8 cellular contexts compared by ENCODE assay signal in genomic region chr1:111593403-111594127, GRCh38. TPM values are rescaled to one million over a fixed set of nuclear protein-coding genes. Genes with fewer than 3 reads are reported as not detected.
DNase-seq lines count a peak whose midpoint lies in the region; ATAC-seq and TF ChIP-seq lines count a peak whose summit lies in the region.

No MANE protein-coding gene starts in this region.

- H3K9me3 Mint-ChIP-seq in activated CD4-positive, alpha-beta T cell treated with anti-CD3 and anti-CD28 coated beads, Interleukin-2, amount 10 ng/mL, durations not matched to agents 7 days and 5 days: peaks cover 3% of the 10 kb centered on the region
- H3K9me3 Mint-ChIP-seq in activated CD4-positive, alpha-beta memory T cell treated with anti-CD3 and anti-CD28 coated beads, Interleukin-2, amount 10 ng/mL, durations not matched to agents 7 days and 5 days: no peaks in the 10 kb centered on the region

- peaks cover 12% of the 10 kb centered on the region for H3K36me3 Mint-ChIP-seq in activated CD4-positive, alpha-beta T cell treated with anti-CD3 and anti-CD28 coated beads, Interleukin-2, amount 10 ng/mL, durations not matched to agents 7 days and 5 days (ENCODE audit: low read depth)
- peaks cover 2% of the 10 kb centered on the region for H3K36me3 Mint-ChIP-seq in activated CD4-positive, alpha-beta memory T cell treated with anti-CD3 and anti-CD28 coated beads, Interleukin-2, amount 10 ng/mL, durations not matched to agents 7 days and 5 days (ENCODE audit: low read depth)

- peak overlapping the region; percentile 49 for H3K4me3 Mint-ChIP-seq in activated CD4-positive, alpha-beta T cell treated with anti-CD3 and anti-CD28 coated beads, Interleukin-2, amount 10 ng/mL, durations not matched to agents 7 days and 5 days
- peak overlapping the region; percentile 57 for H3K4me3 Mint-ChIP-seq in activated CD4-positive, alpha-beta memory T cell treated with anti-CD3 and anti-CD28 coated beads, Interleukin-2, amount 10 ng/mL, durations not matched to agents 7 days and 5 days

- peak overlapping the region in 1 of 4 donors; percentile 18 for H3K4me3 ChIP-seq in tibial nerve

- peaks cover 5 to 46% (median 30%) of the 10 kb centered on the region in 4 donors for H3K4me1 ChIP-seq in tibial nerve

- 41 to 43% methylated on average over 3 of the region's 3 CpGs for WGBS in tibial nerve, 2 donors

- no peaks in the 10 kb centered on the region for H3K9me3 ChIP-seq in tibial nerve

- no peaks in the 10 kb centered on the region for H3K27me3 Mint-ChIP-seq in activated CD4-positive, alpha-beta T cell treated with anti-CD3 and anti-CD28 coated beads, Interleukin-2, amount 10 ng/mL, durations not matched to agents 7 days and 5 days
- H3K27me3 Mint-ChIP-seq in activated CD4-positive, alpha-beta memory T cell treated with anti-CD3 and anti-CD28 coated beads, Interleukin-2, amount 10 ng/mL, durations not matched to agents 7 days and 5 days: no peaks in the 10 kb centered on the region

- TF ChIP-seq CTCF in tibial nerve (IDR thresholded peaks at IDR 0.05): no peak

- intact Hi-C loops in left colon (cut with DNase I, micrococcal nuclease): no loop called here

- H3K36me3 ChIP-seq in tibial nerve: no peaks in the 10 kb centered on the region

- H3K27ac ChIP-seq in tibial nerve: peak overlapping the region; percentile 53 to 89 (median 81)

- POLR2A ChIA-PET in activated CD4-positive, alpha-beta T cell treated with anti-CD3 and anti-CD28 coated beads, Interleukin-2, amount 10 ng/mL, durations not matched to agents 7 days and 5 days (lab: Charles Lee): interaction anchor here (0.7 to 1.2 kb wide), 4 partner anchors 9 to 85 kb away, joined by 3 to 6 read pairs (median 4); no protein-coding TSS in a partner anchor
- POLR2A ChIA-PET in activated CD4-positive, alpha-beta memory T cell treated with anti-CD3 and anti-CD28 coated beads, Interleukin-2, amount 10 ng/mL, durations not matched to agents 7 days and 5 days (lab: Charles Lee): interaction anchor here (0.7 to 16.1 kb wide), 39 partner anchors 10 to 1025 kb away, joined by 3 to 501 read pairs (median 5); partner anchors contain the start of genes ADORA3, ATP5PB, DENND2D and INKA2

- peaks cover 69% of the 10 kb centered on the region for H3K4me1 Mint-ChIP-seq in activated CD4-positive, alpha-beta T cell treated with anti-CD3 and anti-CD28 coated beads, Interleukin-2, amount 10 ng/mL, durations not matched to agents 7 days and 5 days
- peaks cover 82% of the 10 kb centered on the region for H3K4me1 Mint-ChIP-seq in activated CD4-positive, alpha-beta memory T cell treated with anti-CD3 and anti-CD28 coated beads, Interleukin-2, amount 10 ng/mL, durations not matched to agents 7 days and 5 days

- peak overlapping the region; percentile 88 for H3K27ac Mint-ChIP-seq in activated CD4-positive, alpha-beta T cell treated with anti-CD3 and anti-CD28 coated beads, Interleukin-2, amount 10 ng/mL, durations not matched to agents 7 days and 5 days
- H3K27ac Mint-ChIP-seq in activated CD4-positive, alpha-beta memory T cell treated with anti-CD3 and anti-CD28 coated beads, Interleukin-2, amount 10 ng/mL, durations not matched to agents 7 days and 5 days: peak overlapping the region; percentile 82

- CTCF ChIA-PET in activated CD4-positive, alpha-beta T cell treated with anti-CD3 and anti-CD28 coated beads, Interleukin-2, amount 10 ng/mL, durations not matched to agents 7 days and 5 days (lab: Charles Lee): interaction anchor here (0.6 to 4.5 kb wide), 13 partner anchors 9 to 372 kb away, joined by 3 to 35 read pairs (median 3); partner anchors contain the start of gene DDX20
- CTCF ChIA-PET in activated CD4-positive, alpha-beta memory T cell treated with anti-CD3 and anti-CD28 coated beads, Interleukin-2, amount 10 ng/mL, durations not matched to agents 7 days and 5 days (lab: Charles Lee): interaction anchor here (0.8 to 5.2 kb wide), 15 partner anchors 9 to 371 kb away, joined by 3 to 73 read pairs (median 4); partner anchors contain the start of gene RAP1A

- TF ChIP-seq POLR2A in tibial nerve (IDR thresholded peaks at IDR 0.05): no peak

- peak; percentile 29 for ATAC-seq in left colon
- no peak for ATAC-seq in HG02623 (IDR thresholded peaks at IDR 0.05; ENCODE audit: unreplicated experiment)
- no peak for ATAC-seq in HG03442 (IDR thresholded peaks at IDR 0.05; ENCODE audit: unreplicated experiment)

- TF ChIP-seq EP300 in tibial nerve (IDR thresholded peaks at IDR 0.05): no peak

- no peak for DNase-seq in activated CD4-positive, alpha-beta T cell treated with anti-CD3 and anti-CD28 coated beads, Interleukin-2, amount 10 ng/mL, durations not matched to agents 7 days and 5 days
- DNase-seq in activated CD4-positive, alpha-beta T cell treated with anti-CD3 and anti-CD28 coated beads for 4 hours: no peak
- no peak for DNase-seq in activated CD4-positive, alpha-beta memory T cell treated with anti-CD3 and anti-CD28 coated beads, Interleukin-2, amount 10 ng/mL, durations not matched to agents 7 days and 5 days
- no peak for DNase-seq in left colon
- DNase-seq in tibial nerve (ENCODE audit: low spot score in 2 of 2): no peak
- DNase-seq in mesenteric fat pad (ENCODE audit: low spot score): no peak

- H3K27me3 ChIP-seq in tibial nerve: no peaks in the 10 kb centered on the region

RNA-seq across cellular contexts. Expression of gene RAP1A, which starts 26.0 kb away (rescaled TPM):
- total RNA-seq in activated CD4-positive, alpha-beta T cell treated with anti-CD3 and anti-CD28 coated beads, Interleukin-2, amount 10 ng/mL, durations not matched to agents 7 days and 5 days: 100 to 1,000 TPM; 128 to 130 TPM
- 100 to 1,000 TPM; 219 to 221 TPM for total RNA-seq in activated CD4-positive, alpha-beta memory T cell treated with anti-CD3 and anti-CD28 coated beads, Interleukin-2, amount 10 ng/mL, durations not matched to agents 7 days and 5 days
- total RNA-seq in left colon: 100 to 1,000 TPM in 1 of 2 donors, 10 to 100 TPM in 1; 82.3 to 113 TPM
- total RNA-seq in tibial nerve: 10 to 100 TPM; 45.5 to 48.7 (median 46.8) TPM
- total RNA-seq in mesenteric fat pad: 105 TPM
